9 cellular contexts compared by ENCODE assay signal in the genomic region with DNA sequence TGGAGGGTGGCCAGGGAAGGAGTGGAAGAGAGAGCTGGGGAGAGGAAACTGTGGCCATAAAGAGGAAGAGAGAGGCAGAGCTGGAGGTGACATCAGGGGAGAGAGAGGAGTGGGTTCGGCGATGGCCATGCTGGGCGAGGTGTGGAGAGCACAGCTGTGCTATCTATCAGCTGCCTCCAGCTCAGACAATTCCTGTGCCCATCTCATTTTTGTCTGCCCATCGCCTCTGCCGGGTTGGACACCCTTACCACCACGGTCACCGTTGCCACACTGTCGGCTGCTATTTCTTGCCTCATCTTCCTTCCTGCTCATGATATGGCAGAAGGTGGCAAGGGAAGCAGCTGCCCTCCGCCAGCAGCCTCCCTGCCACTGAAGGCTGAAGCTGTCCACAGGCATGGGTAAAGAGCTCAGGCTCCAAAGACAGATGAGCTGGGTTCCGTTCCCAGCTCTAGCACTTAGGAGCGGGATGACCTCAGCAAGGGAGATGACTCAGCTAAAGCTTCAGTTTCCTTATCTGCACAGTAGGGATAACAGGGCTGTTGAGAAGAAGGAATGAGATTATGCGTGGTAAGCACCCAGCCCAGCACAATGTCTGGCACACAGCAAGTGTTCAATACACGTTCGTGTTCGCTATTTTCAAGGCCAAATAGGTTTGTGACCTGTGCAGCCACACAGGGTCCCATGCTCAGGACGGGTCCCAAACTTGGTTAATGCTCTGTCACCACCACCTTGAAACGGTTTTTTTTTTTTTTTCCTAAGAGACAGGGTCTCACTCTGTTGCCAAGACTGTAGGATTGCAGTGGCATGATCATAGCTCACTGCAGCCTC. TPM values are rescaled to one million over a fixed set of nuclear protein-coding genes. Genes with fewer than 3 reads are reported as not detected.
DNase-seq lines count a peak whose midpoint lies in the region; ATAC-seq and TF ChIP-seq lines count a peak whose summit lies in the region.
"Had no signal": no experiment of that assay in that cellular context is flagged by ENCODE, and none has a peak within 500 bp of the region (broad histone marks: within the 10 kb centered on the region; RNA-seq: fewer than 3 reads in every experiment).

No MANE protein-coding gene starts in this region.

- BruUV-seq in HCT116 (replicated peaks; lab: Mats Ljungman, UMichigan) = no TSS peak

- peaks cover 9 to 21% of the 10 kb centered on the region in 2 experiments; a peak in 3 of 4 replicates for H3K4me1 ChIP-seq in HCT116 (ENCODE audit: control insufficient read depth in 1 of 2, insufficient read depth in 2 of 2, low read length in 2 of 2)
- H3K4me1 ChIP-seq in ovary (ENCODE audit: insufficient read depth) = peaks cover 17% of the 10 kb centered on the region
- H3K4me1 ChIP-seq in uterus = no peaks in the 10 kb centered on the region

- no peak overlapping the region for H3K4me3 Mint-ChIP-seq in progenitor cell of endocrine pancreas (ENCODE audit: low read depth)

- no peak for DNase-seq in HCT116 (ENCODE audit: low read depth, low spot score)
- DNase-seq in RPMI7951 (ENCODE audit: low read depth) = peak; percentile 75
- DNase-seq in epithelial cell of esophagus (ENCODE audit: low read depth) = peak; percentile 71
- no peak for DNase-seq in progenitor cell of endocrine pancreas (ENCODE audit: low spot score, unreplicated experiment)
- DNase-seq in ovary = no peak
- no peak for DNase-seq in uterus
- DNase-seq: activated effector memory CD4-positive, alpha-beta T cell treated with Interleukin-2 at 50 U/mL for 16 hours had no signal

- H3K9me3 ChIP-seq in HCT116 (ENCODE audit: control insufficient read depth in 1 of 2, insufficient read depth in 1 of 2, low read depth in 1 of 2, low read length in 2 of 2) (no peaks in the 10 kb centered on the region), ovary (no peaks in the 10 kb centered on the region), uterus (no peaks in the 10 kb centered on the region)

- RAD21 ChIA-PET in HCT116 (lab: Charles Lee; ENCODE audit: low non-redundant PET in 1 of 2, low total read pairs in 2 of 2, uncharacterized antibody in 2 of 2, unreplicated experiment in 2 of 2) = no interaction called here

- H3K27ac ChIP-seq in HCT116 (ENCODE audit: low read depth, low read length) (no peak overlapping the region; the same call in 1 of the 2 replicates), ovary (no peak overlapping the region), uterus (no peak overlapping the region)

- H4K20me1 ChIP-seq in HCT116 (ENCODE audit: insufficient read depth) = no peaks in the 10 kb centered on the region

- H3K9ac ChIP-seq in HCT116 (ENCODE audit: low read length) = no peak overlapping the region

- H3K4me3 ChIP-seq in HCT116 (replicated peaks in 1 of 2; ENCODE audit: low read depth in 1 of 2, low read length in 2 of 2) (no peak overlapping the region), epithelial cell of esophagus (ENCODE audit: low read length) (no peak overlapping the region), ovary (no peak overlapping the region), uterus (no peak overlapping the region)

- ATAC-seq in HCT116 = peak; percentile 56; the same call in 1 of the 2 replicates
- ATAC-seq in GM21360 (IDR thresholded peaks at IDR 0.05; ENCODE audit: unreplicated experiment) = no peak
- no peak for ATAC-seq in HG02678 (IDR thresholded peaks at IDR 0.05; ENCODE audit: unreplicated experiment)

- TF ChIP-seq POLR2A in HCT116 (IDR thresholded peaks at IDR 0.05; ENCODE audit: borderline replicate concordance, extremely low read depth, insufficient read depth, insufficient read length) (no peak), ovary (IDR thresholded peaks at IDR 0.05) (no peak), uterus (IDR thresholded peaks at IDR 0.05) (no peak)

- no peaks in the 10 kb centered on the region for H3K9me3 Mint-ChIP-seq in progenitor cell of endocrine pancreas (ENCODE audit: low read depth)

- H3K27me3 ChIP-seq in HCT116 (ENCODE audit: insufficient read depth, low read length) (no peaks in the 10 kb centered on the region), ovary (no peaks in the 10 kb centered on the region), uterus (no peaks in the 10 kb centered on the region)

- no peak overlapping the region for H2AFZ ChIP-seq in HCT116 (ENCODE audit: low read depth, low read length, poor library complexity, severe bottlenecking)

- intact Hi-C loops in HCT116 (cut with micrococcal nuclease) = no loop called here
- intact Hi-C loops in ovary (cut with DNase I) = no loop called here
- intact Hi-C loops in uterus (cut with DNase I; ENCODE audit: low total_unique reads) = no loop called here

- H3K4me1 Mint-ChIP-seq in progenitor cell of endocrine pancreas (ENCODE audit: low read depth) = peaks cover 11% of the 10 kb centered on the region

- no peak for TF ChIP-seq RAD21 in HCT116 (IDR thresholded peaks at IDR 0.05; ENCODE audit: low read depth)

- no peaks in the 10 kb centered on the region for H3K9me2 ChIP-seq in HCT116 (ENCODE audit: insufficient read depth)

- peak overlapping the region; percentile 13 for H3K27ac Mint-ChIP-seq in progenitor cell of endocrine pancreas

- CTCF ChIA-PET in HCT116 (lab: Charles Lee) = interaction anchor here (1.2 to 1.4 kb wide), 3 partner anchors 13 to 18 kb away, joined by 3 to 4 read pairs (median 3); no protein-coding TSS in a partner anchor

- no peak for TF ChIP-seq CTCF in HCT116 (IDR thresholded peaks at IDR 0.05 in 2 of 3, conservative IDR thresholded peaks at IDR 0.05 in 1 of 3; ENCODE audit: borderline replicate concordance in 1 of 3, insufficient read depth in 1 of 3, low read depth in 2 of 3, low read length in 2 of 3)
- no peak for TF ChIP-seq CTCF in epithelial cell of esophagus (IDR thresholded peaks at IDR 0.05; ENCODE audit: insufficient read depth, low read depth, low read length, missing control alignments)
- TF ChIP-seq CTCF in progenitor cell of endocrine pancreas (IDR thresholded peaks at IDR 0.05; ENCODE audit: unreplicated experiment) = no peak
- no peak for TF ChIP-seq CTCF in ovary (IDR thresholded peaks at IDR 0.05)
- no peak for TF ChIP-seq CTCF in uterus (IDR thresholded peaks at IDR 0.05)

- no peaks in the 10 kb centered on the region for H3K79me2 ChIP-seq in HCT116 (ENCODE audit: insufficient read depth, low read length)

- no peaks in the 10 kb centered on the region for H3K27me3 Mint-ChIP-seq in progenitor cell of endocrine pancreas

- no peak for TF ChIP-seq EP300 in ovary (IDR thresholded peaks at IDR 0.05)

- H3K4me2 ChIP-seq in HCT116 (ENCODE audit: low read length) = peak overlapping the region; percentile 31

- H3K36me3 ChIP-seq in HCT116 (ENCODE audit: control insufficient read depth in 1 of 2, insufficient read depth in 2 of 2, low read length in 2 of 2) (no peaks in the 10 kb centered on the region), ovary (no peaks in the 10 kb centered on the region), uterus (no peaks in the 10 kb centered on the region)

- no peaks in the 10 kb centered on the region for H3K36me3 Mint-ChIP-seq in progenitor cell of endocrine pancreas (ENCODE audit: insufficient read depth)

- POLR2A ChIA-PET in HCT116 (lab: Charles Lee) = no interaction called here

- 64 to 76% (median 73%) methylated on average over 17 of the region's 17 CpGs for WGBS in ovary, 3 donors

TF ChIP-seq in HCT116, 20 proteins besides CTCF, POLR2A, EP300 and RAD21:
- TF ChIP-seq FOSL1 (IDR thresholded peaks at IDR 0.05; ENCODE audit: low read depth) = peak; percentile 28; the same call in 1 of the 2 replicates
- peak; percentile 23; the same call in 1 of the 2 replicates for TF ChIP-seq JUND (IDR thresholded peaks at IDR 0.05)
- TF ChIP-seq POLR2AphosphoS5 (IDR thresholded peaks at IDR 0.05; ENCODE audit: low read depth, low read length) = no peak

RNA-seq across cellular contexts. Expression of a gene that starts 21.9 kb away (rescaled TPM):
- 29.5 TPM for total RNA-seq in HCT116 (2021; ENCODE audit: unreplicated experiment)
- polyA plus RNA-seq in HCT116 (2012) = 15.0 and 15.7 TPM in 2 replicates
- total RNA-seq in RPMI7951 (2014; rRNA removed; shearing (Covaris generic)) = 22.6 and 29.1 TPM in 2 replicates
- total RNA-seq in progenitor cell of endocrine pancreas = 38.9 and 40.4 TPM in 2 replicates
- total RNA-seq in ovary = 10 to 100 TPM in 6 of 7 donors, 1 to 10 TPM in 1; 9.8 to 21.3 (median 18.4) TPM
- polyA plus RNA-seq in ovary = 1 to 10 TPM; 9.2 to 9.6 TPM
- 10 to 100 TPM; 16.0 to 45.6 (median 37.5) TPM for total RNA-seq in uterus

Comparison
In these comparisons a context has a peak if more than half of its experiments do, and no peak if none do; other contexts are left out.
1. DNase-seq: peak in RPMI7951 (single experiment) and epithelial cell of esophagus (single experiment); none in HCT116 (single experiment), progenitor cell of endocrine pancreas (single experiment), ovary (0 of 5) and uterus (0 of 2).